In genomic region chr1:89761901-89762300, GRCh38 we compare ENCODE assay signal across 1 cellular context.
TF ChIP-seq lines count a peak whose summit lies in the region.

No MANE protein-coding gene starts in this region.

TF ChIP-seq in endothelial cell of umbilical vein, 7 proteins besides CTCF, POLR2A, EP300 and RAD21:
- TF ChIP-seq JUN (IDR thresholded peaks at IDR 0.05; ENCODE audit: borderline replicate concordance, insufficient read depth, insufficient read length, low read depth): no peak
- no peak for TF ChIP-seq GATA2 (IDR thresholded peaks at IDR 0.05; ENCODE audit: insufficient read depth, insufficient read length, low read depth, low read length)
- no peak for TF ChIP-seq MAX (IDR thresholded peaks at IDR 0.05; ENCODE audit: insufficient read depth, insufficient read length)
- TF ChIP-seq POLR2AphosphoS5 (IDR thresholded peaks at IDR 0.05; ENCODE audit: insufficient read depth, low read depth, low read length): no peak
- TF ChIP-seq MYC (IDR thresholded peaks at IDR 0.05; ENCODE audit: low read depth, low read length): no peak
- TF ChIP-seq EZH2 (IDR thresholded peaks at IDR 0.05; ENCODE audit: borderline replicate concordance, low read depth, low read length, severe bottlenecking): no peak
